ENCODE assay signal across 15 cellular contexts in the genomic region with DNA sequence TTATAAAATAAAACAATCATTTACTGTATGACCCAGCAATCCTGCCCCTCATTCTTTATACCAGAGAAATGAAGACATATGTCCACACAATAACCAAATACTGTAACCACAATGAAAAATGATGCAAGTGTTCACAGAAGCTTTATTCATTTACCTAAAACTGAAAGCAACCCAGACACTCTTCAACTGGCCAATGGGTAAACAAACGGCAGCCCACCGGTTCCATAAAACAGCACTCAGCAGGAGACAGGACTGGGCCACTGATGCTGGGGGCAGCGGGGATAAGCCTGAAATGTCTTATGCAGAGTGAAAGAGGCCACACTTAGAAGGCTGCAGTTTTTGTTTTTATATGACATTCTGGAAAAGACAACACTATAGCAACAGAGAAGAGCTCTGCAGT. TPM values are rescaled to one million over a fixed set of nuclear protein-coding genes. Genes with fewer than 3 reads are reported as not detected.
DNase-seq lines count a peak whose midpoint lies in the region; ATAC-seq and TF ChIP-seq lines count a peak whose summit lies in the region.
"Had no signal": no experiment of that assay in that cellular context is flagged by ENCODE, and none has a peak within 500 bp of the region (broad histone marks: within the 10 kb centered on the region; RNA-seq: fewer than 3 reads in every experiment).

No MANE protein-coding gene starts in this region.

- no peaks in the 10 kb centered on the region for H3K4me1 Mint-ChIP-seq in endothelial cell (ENCODE audit: unreplicated experiment)
- H3K4me1 Mint-ChIP-seq: CD4-positive, alpha-beta memory T cell had no signal

- H3K4me1 ChIP-seq in left lung: no peaks in the 10 kb centered on the region
- H3K4me1 ChIP-seq: Caco-2 had no signal

- H3K4me3 Mint-ChIP-seq in endothelial cell (ENCODE audit: unreplicated experiment): peak overlapping the region; percentile 78
- H3K4me3 Mint-ChIP-seq: CD4-positive, alpha-beta memory T cell had no signal

- peaks cover 5% of the 10 kb centered on the region for H3K9me3 Mint-ChIP-seq in endothelial cell (ENCODE audit: unreplicated experiment)

- H3K4me3 ChIP-seq in left lung: no peak overlapping the region
- H3K4me3 ChIP-seq: GM23248 had no signal

- H3K27ac ChIP-seq in left lung: no peak overlapping the region
- H3K27ac ChIP-seq: GM23248 had no signal

- H3K27me3 ChIP-seq in left lung: no peaks in the 10 kb centered on the region

- H3K36me3 ChIP-seq in left lung: peaks cover 3 to 53% of the 10 kb centered on the region in 2 donors

- intact Hi-C loops in posterior vena cava (cut with DNase I) (no loop called here), left lung (cut with DNase I) (no loop called here)

- H3K9me3 ChIP-seq in left lung: peaks cover 0 to 7% of the 10 kb centered on the region in 2 donors
- H3K9me3 ChIP-seq: Caco-2 had no signal

- H3K36me3 Mint-ChIP-seq in endothelial cell (ENCODE audit: low read depth, unreplicated experiment): peaks cover 73% of the 10 kb centered on the region

- no peak overlapping the region for H3K27ac Mint-ChIP-seq in endothelial cell (ENCODE audit: unreplicated experiment)
- H3K27ac Mint-ChIP-seq: CD4-positive, alpha-beta memory T cell had no signal

- peaks cover 12% of the 10 kb centered on the region for H3K27me3 Mint-ChIP-seq in endothelial cell (ENCODE audit: unreplicated experiment)
- H3K27me3 Mint-ChIP-seq: CD4-positive, alpha-beta memory T cell had no signal

- TF ChIP-seq CTCF in endothelial cell (IDR thresholded peaks at IDR 0.05; ENCODE audit: unreplicated experiment) (no peak), left lung (IDR thresholded peaks at IDR 0.05) (no peak)

- DNase-seq in NCI-H526 (lab: John Stamatoyannopoulos, UW) (peak; percentile 67 to 81), NCI-H526 treated with DMSO at 0.1 percent for 48 hours (lab: John Stamatoyannopoulos, UW) (peak; percentile 41), endothelial cell (ENCODE audit: low spot score) (no peak), posterior vena cava (ENCODE audit: low spot score) (peak; percentile 44), left lung (no peak)
- no peak for DNase-seq in activated T-cell treated with anti-CD3 and anti-CD28 coated beads, Interleukin-2, amount 50 U/mL, for 48 hours
- DNase-seq: C1 segment of cervical spinal cord; Caco-2; CD4-positive, alpha-beta memory T cell; DMS153; DND-41; GM23248; H7; HCEC 1CT had no signal

- ATAC-seq in left lung (no peak), HG02623 (IDR thresholded peaks at IDR 0.05; ENCODE audit: unreplicated experiment) (no peak)

RNA-seq across cellular contexts. Expression of gene DDX51, which starts 15.1 kb away (rescaled TPM):
- total RNA-seq in endothelial cell (ENCODE audit: unreplicated experiment): 16.1 TPM
- total RNA-seq in posterior vena cava: 10 to 100 TPM in 1 of 2 donors, 1 to 10 TPM in 1; 9.7 to 10.2 TPM
- total RNA-seq in left lung: 10 to 100 TPM; 11.7 to 15.1 TPM

RNA-seq across cellular contexts. Expression of gene NOC4L, which starts 15.2 kb away (rescaled TPM):
- 18.2 TPM for total RNA-seq in endothelial cell (ENCODE audit: unreplicated experiment)
- total RNA-seq in posterior vena cava: 10 to 100 TPM; 11.2 to 13.6 TPM
- total RNA-seq in left lung: 10 to 100 TPM; 11.0 to 19.6 TPM

Comparison
In these comparisons a context has a peak if more than half of its experiments do, and no peak if none do; other contexts are left out.
1. DNase-seq: peak in NCI-H526 (2 of 2), NCI-H526 treated with DMSO at 0.1 percent for 48 hours (single experiment) and posterior vena cava (single experiment); none in endothelial cell (single experiment), left lung (0 of 2) and activated T-cell treated with anti-CD3 and anti-CD28 coated beads, Interleukin-2, amount 50 U/mL, for 48 hours (0 of 2).